ENCODE assay signal across 14 cellular contexts in genomic region chr7:139431459-139431858, GRCh38. TPM values are rescaled to one million over a fixed set of nuclear protein-coding genes. Genes with fewer than 3 reads are reported as not detected.
DNase-seq lines count a peak whose midpoint lies in the region; ATAC-seq and TF ChIP-seq lines count a peak whose summit lies in the region.
"Had no signal": no experiment of that assay in that cellular context is flagged by ENCODE, and none has a peak within 500 bp of the region (broad histone marks: within the 10 kb centered on the region; RNA-seq: fewer than 3 reads in every experiment).

No MANE protein-coding gene starts in this region.

- H3K36me3 Mint-ChIP-seq in activated T-cell treated with anti-CD3 and anti-CD28 coated beads, Interleukin-2, amount 50 U/mL, for 24 hours (ENCODE audit: low read depth) = peaks cover 54% of the 10 kb centered on the region

- ATAC-seq in HG03354 (IDR thresholded peaks at IDR 0.05; ENCODE audit: poor library complexity, severe bottlenecking, unreplicated experiment) = no peak

- TF ChIP-seq POLR2A in vagina (IDR thresholded peaks at IDR 0.05) = no peak

- no peaks in the 10 kb centered on the region for H3K9me3 Mint-ChIP-seq in activated T-cell treated with anti-CD3 and anti-CD28 coated beads, Interleukin-2, amount 50 U/mL, for 24 hours
- H3K9me3 Mint-ChIP-seq: activated T-helper 1 cell treated with anti-CD3 and anti-CD28 coated beads, Interleukin-12 subunit alpha, Interleukin-12 subunit beta, Interleukin-2, Interleukin-4 antibody, amounts not matched to agents 30 ng/mL and 10 ng/mL and 1 ng/mL, durations not matched to agents 14 hours and 24 hours and 36 hours; nephron had no signal

- no peak for DNase-seq in activated T-cell treated with anti-CD3 and anti-CD28 coated beads, Interleukin-2, amount 50 U/mL, for 24 hours
- no peak for DNase-seq in activated T-cell treated with anti-CD3 and anti-CD28 coated beads, Interleukin-2, amount 50 U/mL, for 1 hour
- peak; percentile 96 for DNase-seq in myocyte (ENCODE audit: low read depth)
- no peak for DNase-seq in vagina (ENCODE audit: extremely low spot score in 2 of 2)
- no peak for DNase-seq in NCI-H345 (lab: John Stamatoyannopoulos, UW)
- no peak for DNase-seq in NCI-H187 treated with DMSO at 0.1 percent for 48 hours (lab: John Stamatoyannopoulos, UW)
- DNase-seq: NCI-H2081 treated with DMSO at 0.1 percent for 48 hours, spleen, upper lobe of left lung had no signal

- H3K36me3 ChIP-seq in vagina = no peaks in the 10 kb centered on the region

- H3K27me3 ChIP-seq in vagina = no peaks in the 10 kb centered on the region
- H3K27me3 ChIP-seq: spleen, upper lobe of left lung had no signal

- H3K27ac ChIP-seq in cingulate gyrus (ENCODE audit: low read depth, low read length) (peak overlapping the region; percentile 84), vagina (peak overlapping the region; percentile 40)
- H3K27ac ChIP-seq: KMS-11, spleen had no signal

- intact Hi-C loops in vagina (cut with DNase I) = no loop called here

- TF ChIP-seq CTCF in vagina (IDR thresholded peaks at IDR 0.05) = no peak

- H3K4me3 ChIP-seq in vagina = no peak overlapping the region
- H3K4me3 ChIP-seq: spleen, upper lobe of left lung had no signal

- peaks cover 9% of the 10 kb centered on the region for H3K4me1 Mint-ChIP-seq in activated T-cell treated with anti-CD3 and anti-CD28 coated beads, Interleukin-2, amount 50 U/mL, for 24 hours (ENCODE audit: low read depth)

- H3K27ac Mint-ChIP-seq in activated T-cell treated with anti-CD3 and anti-CD28 coated beads, Interleukin-2, amount 50 U/mL, for 24 hours = peak overlapping the region; percentile 11
- H3K27ac Mint-ChIP-seq: activated T-helper 1 cell treated with anti-CD3 and anti-CD28 coated beads, Interleukin-12 subunit alpha, Interleukin-12 subunit beta, Interleukin-2, Interleukin-4 antibody, amounts not matched to agents 30 ng/mL and 10 ng/mL and 1 ng/mL, durations not matched to agents 14 hours and 24 hours and 36 hours had no signal

- peaks cover 13% of the 10 kb centered on the region for H3K4me1 ChIP-seq in vagina

- H3K27me3 Mint-ChIP-seq in activated T-cell treated with anti-CD3 and anti-CD28 coated beads, Interleukin-2, amount 50 U/mL, for 24 hours = no peaks in the 10 kb centered on the region

- no peak overlapping the region for H3K4me3 Mint-ChIP-seq in activated T-cell treated with anti-CD3 and anti-CD28 coated beads, Interleukin-2, amount 50 U/mL, for 24 hours
- H3K4me3 Mint-ChIP-seq: activated T-helper 1 cell treated with anti-CD3 and anti-CD28 coated beads, Interleukin-12 subunit alpha, Interleukin-12 subunit beta, Interleukin-2, Interleukin-4 antibody, amounts not matched to agents 30 ng/mL and 10 ng/mL and 1 ng/mL, durations not matched to agents 14 hours and 24 hours and 36 hours; nephron had no signal

- no peaks in the 10 kb centered on the region for H3K9me3 ChIP-seq in vagina
- H3K9me3 ChIP-seq: spleen, upper lobe of left lung had no signal

RNA-seq across cellular contexts. Expression of gene KLRG2, which starts 52.0 kb away (rescaled TPM):
- total RNA-seq in myocyte = not detected in 2 replicates
- 0.11 TPM for polyA plus RNA-seq in myocyte (2012)
- total RNA-seq in vagina = 6.6 TPM
- total RNA-seq: spleen had no signal
